Comparison of ENCODE assay signal across 8 cellular contexts in the genomic region with DNA sequence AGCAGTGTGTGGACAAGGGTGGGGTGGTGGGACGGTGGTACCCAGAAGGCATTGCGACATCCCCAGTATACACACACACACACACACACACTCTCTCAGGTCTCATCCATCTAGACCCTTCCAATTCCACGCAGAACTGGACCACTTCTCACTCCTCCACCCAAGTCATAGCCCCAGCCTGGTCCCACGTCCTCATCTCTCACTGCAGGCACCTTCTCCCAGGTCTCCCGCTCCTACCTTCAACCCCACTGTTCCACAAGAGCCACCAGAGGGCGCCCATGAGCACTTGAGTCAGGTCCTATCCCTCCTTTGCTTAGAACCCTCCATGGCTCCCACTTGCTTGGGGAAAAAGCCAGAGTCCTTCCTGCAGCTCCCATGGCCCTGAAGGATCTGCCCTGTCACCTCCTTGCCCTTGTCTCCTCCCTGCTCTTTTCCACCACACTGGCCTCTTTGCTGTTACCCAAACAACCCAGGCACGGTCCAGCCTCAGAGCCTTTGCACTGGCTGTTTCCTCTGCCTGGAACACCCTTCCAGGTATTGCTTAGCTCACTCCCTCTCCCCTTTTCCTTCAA.
DNase-seq lines count a peak whose midpoint lies in the region; ATAC-seq lines count a peak whose summit lies in the region.

No MANE protein-coding gene starts in this region.

- H3K36me3 Mint-ChIP-seq in CD8-positive, alpha-beta memory T cell = peaks cover 0 to 2% (median 0%) of the 10 kb centered on the region in 3 donors
- H3K36me3 Mint-ChIP-seq in T-cell = no peaks in the 10 kb centered on the region
- peaks cover 2% of the 10 kb centered on the region for H3K36me3 Mint-ChIP-seq in activated naive CD8-positive, alpha-beta T cell treated with anti-CD3 and anti-CD28 coated beads, Interleukin-2, amount 10 ng/mL, durations not matched to agents 7 days and 5 days

- no peaks in the 10 kb centered on the region for H3K27me3 ChIP-seq in CD8-positive, alpha-beta memory T cell (ENCODE audit: insufficient read depth, low read length, poor library complexity, severe bottlenecking)

- no peak overlapping the region for H3K4me3 ChIP-seq in CD8-positive, alpha-beta memory T cell (ENCODE audit: low read length)

- peak; percentile 55 to 83 (median 58) for DNase-seq in CD8-positive, alpha-beta memory T cell
- DNase-seq in HUDEP-2 (lab: John Stamatoyannopoulos, UW; ENCODE audit: unreplicated experiment in 76 of 76) (peak in 66 of 76 experiments; percentile 11 to 84 (median 64)), T-cell (peak; percentile 37 to 78 (median 64)), iPS-NIHi11 (ENCODE audit: low spot score) (peak; percentile 74), putamen (ENCODE audit: low spot score) (no peak)
- peak; percentile 79 for DNase-seq in activated naive CD8-positive, alpha-beta T cell treated with anti-CD3 and anti-CD28 coated beads, Interleukin-2, amount 10 ng/mL, durations not matched to agents 7 days and 5 days
- DNase-seq in stimulated activated CD4-positive, alpha-beta T cell treated with anti-CD3 and anti-CD28 coated beads, Interleukin-2, amount 100 ng/mL, for 48 hours = peak; percentile 76 to 77

- no peaks in the 10 kb centered on the region for H3K36me3 ChIP-seq in CD8-positive, alpha-beta memory T cell (ENCODE audit: insufficient read depth, low read length)

- no peaks in the 10 kb centered on the region for H3K9me3 ChIP-seq in CD8-positive, alpha-beta memory T cell (ENCODE audit: low read length)

- H3K4me1 ChIP-seq in CD8-positive, alpha-beta memory T cell (ENCODE audit: insufficient read depth, low read length) = no peaks in the 10 kb centered on the region

- ATAC-seq in T-cell (replicated peaks in 1 of 4) = peak; percentile 44 to 63 (median 52)
- peak; percentile 43 for ATAC-seq in activated naive CD8-positive, alpha-beta T cell treated with anti-CD3 and anti-CD28 coated beads, Interleukin-2, amount 10 ng/mL, durations not matched to agents 7 days and 5 days (ENCODE audit: low read depth)
- no peak for ATAC-seq in HG02973 (IDR thresholded peaks at IDR 0.05; ENCODE audit: unreplicated experiment)

- no peaks in the 10 kb centered on the region for H3K9me3 Mint-ChIP-seq in CD8-positive, alpha-beta memory T cell
- H3K9me3 Mint-ChIP-seq in T-cell = no peaks in the 10 kb centered on the region
- H3K9me3 Mint-ChIP-seq in activated naive CD8-positive, alpha-beta T cell treated with anti-CD3 and anti-CD28 coated beads, Interleukin-2, amount 10 ng/mL, durations not matched to agents 7 days and 5 days = no peaks in the 10 kb centered on the region

- H3K27ac ChIP-seq in CD8-positive, alpha-beta memory T cell (ENCODE audit: low read depth, low read length) = no peak overlapping the region

- H3K27me3 Mint-ChIP-seq in CD8-positive, alpha-beta memory T cell = no peaks in the 10 kb centered on the region
- H3K27me3 Mint-ChIP-seq in T-cell = no peaks in the 10 kb centered on the region
- H3K27me3 Mint-ChIP-seq in activated naive CD8-positive, alpha-beta T cell treated with anti-CD3 and anti-CD28 coated beads, Interleukin-2, amount 10 ng/mL, durations not matched to agents 7 days and 5 days = no peaks in the 10 kb centered on the region

- H3K4me1 Mint-ChIP-seq in CD8-positive, alpha-beta memory T cell = peaks cover 20 to 38% (median 25%) of the 10 kb centered on the region in 3 donors
- H3K4me1 Mint-ChIP-seq in T-cell = peaks cover 24 to 37% (median 30%) of the 10 kb centered on the region in 3 donors
- peaks cover 22% of the 10 kb centered on the region for H3K4me1 Mint-ChIP-seq in activated naive CD8-positive, alpha-beta T cell treated with anti-CD3 and anti-CD28 coated beads, Interleukin-2, amount 10 ng/mL, durations not matched to agents 7 days and 5 days

- POLR2A ChIA-PET in CD8-positive, alpha-beta memory T cell (lab: Charles Lee) = interaction anchor here (0.6 to 1.4 kb wide), 2 partner anchors 63 to 149 kb away, joined by 3 to 8 read pairs; partner anchors contain the start of genes IER2 and STX10
- POLR2A ChIA-PET in T-cell (lab: Charles Lee) = no interaction called here
- POLR2A ChIA-PET in activated naive CD8-positive, alpha-beta T cell treated with anti-CD3 and anti-CD28 coated beads, Interleukin-2, amount 10 ng/mL, durations not matched to agents 7 days and 5 days (lab: Charles Lee) = interaction anchor here (0.5 to 1.4 kb wide), 4 partner anchors 30 to 50 kb away, joined by 3 to 4 read pairs (median 3); no protein-coding TSS in a partner anchor

- peak overlapping the region in 4 of 7 donors; percentile 20 to 87 (median 48) for H3K4me3 Mint-ChIP-seq in CD8-positive, alpha-beta memory T cell
- H3K4me3 Mint-ChIP-seq in T-cell = no peak overlapping the region
- no peak overlapping the region for H3K4me3 Mint-ChIP-seq in activated naive CD8-positive, alpha-beta T cell treated with anti-CD3 and anti-CD28 coated beads, Interleukin-2, amount 10 ng/mL, durations not matched to agents 7 days and 5 days

- peak overlapping the region in 3 of 8 donors; percentile 0 to 91 (median 90) for H3K27ac Mint-ChIP-seq in CD8-positive, alpha-beta memory T cell
- peak overlapping the region in 1 of 2 donors; percentile 36 for H3K27ac Mint-ChIP-seq in T-cell
- H3K27ac Mint-ChIP-seq in activated naive CD8-positive, alpha-beta T cell treated with anti-CD3 and anti-CD28 coated beads, Interleukin-2, amount 10 ng/mL, durations not matched to agents 7 days and 5 days = peak overlapping the region; percentile 18

- CTCF ChIA-PET in CD8-positive, alpha-beta memory T cell (lab: Charles Lee) = interaction anchor here (1.1 to 4.6 kb wide), 5 partner anchors 19 to 60 kb away, joined by 3 to 30 read pairs (median 5); no protein-coding TSS in a partner anchor
- CTCF ChIA-PET in T-cell (lab: Charles Lee) = interaction anchor here in 1 of 2 donors (0.6 to 0.7 kb wide), 3 partner anchors 21 to 530 kb away, joined by 3 read pairs; no protein-coding TSS in a partner anchor

Comparison
In these comparisons a context has a peak if more than half of its experiments do, and no peak if none do; other contexts are left out.
1. H3K4me3 Mint-ChIP-seq: peak in CD8-positive, alpha-beta memory T cell (4 of 7); none in T-cell (0 of 3) and activated naive CD8-positive, alpha-beta T cell treated with anti-CD3 and anti-CD28 coated beads, Interleukin-2, amount 10 ng/mL, durations not matched to agents 7 days and 5 days (single experiment).
2. POLR2A ChIA-PET loops: an anchor here in CD8-positive, alpha-beta memory T cell (0.6 to 1.4 kb wide) and activated naive CD8-positive, alpha-beta T cell treated with anti-CD3 and anti-CD28 coated beads, Interleukin-2, amount 10 ng/mL, durations not matched to agents 7 days and 5 days (0.5 to 1.4 kb wide); none called in T-cell.